13 cellular contexts compared by ENCODE assay signal in the genomic region with DNA sequence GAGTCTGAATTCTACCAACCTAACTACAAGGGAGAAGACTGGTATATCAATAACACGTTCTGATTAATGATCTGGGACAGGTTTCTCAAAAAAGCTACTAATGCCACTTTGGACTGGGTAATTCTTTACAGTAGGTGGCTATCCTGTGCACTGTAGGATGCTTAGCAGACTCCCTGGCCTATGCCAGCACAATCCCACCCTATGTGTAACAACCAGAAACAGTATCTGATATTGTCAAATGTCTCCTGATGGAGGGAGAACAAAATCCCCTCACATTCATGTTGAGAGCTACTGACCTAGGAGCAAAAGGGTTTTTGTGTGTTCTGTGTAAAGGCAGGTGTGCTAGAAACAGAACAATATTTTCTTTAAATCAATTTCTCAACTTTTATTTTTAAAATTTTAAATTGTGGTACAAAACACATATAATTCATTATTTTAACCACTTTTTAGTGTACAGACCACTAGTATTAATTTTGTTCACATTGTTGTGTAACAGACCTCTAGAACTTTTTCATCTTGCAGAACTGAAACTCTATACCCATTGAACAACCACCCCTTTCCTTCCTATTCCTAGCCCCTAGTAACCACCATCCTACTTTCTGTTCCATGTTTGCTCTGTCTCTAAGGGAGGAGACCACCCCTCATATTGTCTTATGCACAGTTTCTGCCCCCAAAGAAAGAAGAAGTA. TPM values are rescaled to one million over a fixed set of nuclear protein-coding genes. Genes with fewer than 3 reads are reported as not detected.
DNase-seq lines count a peak whose midpoint lies in the region; ATAC-seq, FAIRE-seq and TF ChIP-seq lines count a peak whose summit lies in the region.
"Had no signal": no experiment of that assay in that cellular context is flagged by ENCODE, and none has a peak within 500 bp of the region (broad histone marks: within the 10 kb centered on the region; RNA-seq: fewer than 3 reads in every experiment).

No MANE protein-coding gene starts in this region.

- POLR2A ChIA-PET in GM12878 (lab: Charles Lee) = interaction anchor here (0.6 to 1.9 kb wide), 5 partner anchors 9 to 275 kb away, joined by 3 to 5 read pairs (median 4); no protein-coding TSS in a partner anchor

- no peaks in the 10 kb centered on the region for H3K36me3 ChIP-seq in GM12878 (ENCODE audit: control insufficient read depth in 2 of 2, insufficient read depth in 2 of 2, low read length in 1 of 2)

- no peaks in the 10 kb centered on the region for H3K79me2 ChIP-seq in GM12878 (ENCODE audit: control insufficient read depth, insufficient read depth, low read length)

- H3K4me1 ChIP-seq in GM12878 (ENCODE audit: control insufficient read depth, insufficient read depth, low read length) = peaks cover 16% of the 10 kb centered on the region

- H2AFZ ChIP-seq in GM12878 (ENCODE audit: control insufficient read depth, low read depth, low read length) = no peak overlapping the region

- H3K4me3 ChIP-seq in GM12878 = no peak overlapping the region

- CTCF ChIA-PET in GM12878 (lab: Yijun Ruan, JAX) = interaction anchor here (0.7 to 4.8 kb wide), 4 partner anchors 12 to 136 kb away, joined by 3 to 22 read pairs (median 3); no protein-coding TSS in a partner anchor

- in situ Hi-C loops in GM12878 (cut with MboI) = loop anchor here (10.0 kb wide), 1 partner anchor 630 kb away; no protein-coding TSS in a partner anchor

- intact Hi-C loops in GM12878 (cut with micrococcal nuclease; ENCODE audit: unreplicated experiment) = loop anchor here (1.0 kb wide), 1 partner anchor 9 kb away; no protein-coding TSS in a partner anchor

- SMC1A ChIA-PET in GM12878 (lab: Charles Lee; ENCODE audit: uncharacterized antibody, unreplicated experiment) = interaction anchor here (0.6 to 8.2 kb wide), 6 partner anchors 11 to 993 kb away, joined by 3 to 85 read pairs (median 3); no protein-coding TSS in a partner anchor

- H4K20me1 ChIP-seq in GM12878 (ENCODE audit: control insufficient read depth, insufficient read depth) = no peaks in the 10 kb centered on the region

- TF ChIP-seq EP300 in GM12878 (IDR thresholded peaks at IDR 0.05; ENCODE audit: borderline replicate concordance in 1 of 2, control insufficient read depth in 1 of 2, low read depth in 2 of 2, low read length in 2 of 2) = 0 out of 4 replicates have a peak, but pooled peaks of 1 of the 2 experiments have one; percentile 37

- TF ChIP-seq CTCF in GM12878 (IDR thresholded peaks at IDR 0.05 in 2 of 3, conservative IDR thresholded peaks at IDR 0.05 in 1 of 3; ENCODE audit: control insufficient read depth in 2 of 3, extremely low read depth in 1 of 3, insufficient read depth in 1 of 3, low read depth in 3 of 3, low read length in 3 of 3) = no peak

- H3K27me3 ChIP-seq in GM12878 (replicated peaks in 1 of 2; ENCODE audit: control insufficient read depth in 2 of 2, insufficient read depth in 2 of 2, low read length in 1 of 2) = no peaks in the 10 kb centered on the region

- no peak overlapping the region for H3K9ac ChIP-seq in GM12878 (ENCODE audit: control insufficient read depth, insufficient read depth, low read length)

- ATAC-seq in GM19351 (IDR thresholded peaks at IDR 0.05; ENCODE audit: unreplicated experiment) (peak; percentile 64), HG03342 (IDR thresholded peaks at IDR 0.05; ENCODE audit: unreplicated experiment) (peak; percentile 83), GM12878 (peak; percentile 86), HG03039 (IDR thresholded peaks at IDR 0.05; ENCODE audit: unreplicated experiment) (no peak)
- ATAC-seq: PC-3 had no signal

- no peak overlapping the region for H3K27ac ChIP-seq in GM12878 (ENCODE audit: control insufficient read depth, insufficient read depth)
- H3K27ac ChIP-seq in substantia nigra (ENCODE audit: low read depth, low read length, poor library complexity, severe bottlenecking) = peak overlapping the region; percentile 49

- TF ChIP-seq RAD21 in GM12878 (IDR thresholded peaks at IDR 0.05; ENCODE audit: insufficient read depth, low read depth, low read length) = no peak

- 4% methylated on average over 1 of the region's 1 CpG for WGBS in GM12878 (ENCODE audit: insufficient coverage, insufficient replicate concordance, low lambda C conversion rate, missing lambda C conversion rate)

- no peaks in the 10 kb centered on the region; the same call in 2 of the 3 replicates for H3K9me3 ChIP-seq in GM12878 (replicated peaks; ENCODE audit: control insufficient read depth, insufficient read depth, low read length)

- FAIRE-seq in GM12878 (lab: Jason Lieb, UNC) = no peak
- FAIRE-seq: colon had no signal

- RAD21 ChIA-PET in GM12878 (lab: Charles Lee; ENCODE audit: unreplicated experiment) = interaction anchor here (1.4 to 3.9 kb wide), 3 partner anchors 9 to 66 kb away, joined by 4 to 20 read pairs (median 9); no protein-coding TSS in a partner anchor

- TF ChIP-seq POLR2A in GM12878 (IDR thresholded peaks at IDR 0.05; ENCODE audit: low read depth, low read length) = no peak

- no TSS peak for BruUV-seq in GM12878 (replicated peaks; lab: Mats Ljungman, UMichigan)

- DNase-seq in GM12878 (ENCODE audit: low read depth, low spot score) = peak; percentile 53
- DNase-seq in substantia nigra (lab: John Stamatoyannopoulos, UW) = no peak
- DNase-seq in NCI-H226 = no peak
- no peak for DNase-seq in activated CD8-positive, alpha-beta memory T cell treated with anti-CD3 and anti-CD28 coated beads, Interleukin-2, amount 50 U/mL, for 48 hours
- DNase-seq: kidney glomerular epithelial cell, NCI-H187 treated with DMSO at 0.1 percent for 48 hours, PC-3 had no signal

- H3K4me2 ChIP-seq in GM12878 (ENCODE audit: control insufficient read depth, insufficient read depth) = no peak overlapping the region

TF ChIP-seq in GM12878, 131 proteins besides CTCF, POLR2A, EP300 and RAD21 (continues in another document):
- no peak for TF ChIP-seq CBFB (IDR thresholded peaks at IDR 0.05; ENCODE audit: low read depth)
- TF ChIP-seq, protein P1, sequence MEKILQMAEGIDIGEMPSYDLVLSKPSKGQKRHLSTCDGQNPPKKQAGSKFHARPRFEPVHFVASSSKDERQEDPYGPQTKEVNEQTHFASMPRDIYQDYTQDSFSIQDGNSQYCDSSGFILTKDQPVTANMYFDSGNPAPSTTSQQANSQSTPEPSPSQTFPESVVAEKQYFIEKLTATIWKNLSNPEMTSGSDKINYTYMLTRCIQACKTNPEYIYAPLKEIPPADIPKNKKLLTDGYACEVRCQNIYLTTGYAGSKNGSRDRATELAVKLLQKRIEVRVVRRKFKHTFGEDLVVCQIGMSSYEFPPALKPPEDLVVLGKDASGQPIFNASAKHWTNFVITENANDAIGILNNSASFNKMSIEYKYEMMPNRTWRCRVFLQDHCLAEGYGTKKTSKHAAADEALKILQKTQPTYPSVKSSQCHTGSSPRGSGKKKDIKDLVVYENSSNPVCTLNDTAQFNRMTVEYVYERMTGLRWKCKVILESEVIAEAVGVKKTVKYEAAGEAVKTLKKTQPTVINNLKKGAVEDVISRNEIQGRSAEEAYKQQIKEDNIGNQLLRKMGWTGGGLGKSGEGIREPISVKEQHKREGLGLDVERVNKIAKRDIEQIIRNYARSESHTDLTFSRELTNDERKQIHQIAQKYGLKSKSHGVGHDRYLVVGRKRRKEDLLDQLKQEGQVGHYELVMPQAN (conservative IDR thresholded peaks at IDR 0.05) = no peak
- TF ChIP-seq IKZF2 (IDR thresholded peaks at IDR 0.05) = peak; percentile 92 to 94

RNA-seq across cellular contexts. Expression of a gene that starts 2.1 kb away (rescaled TPM):
- total RNA-seq in GM12878 (2013; cell fraction: nucleolus; rRNA removed) = 5.3 and 6.1 TPM in 2 replicates
- total RNA-seq in GM12878 (2014; rRNA removed) = 6.0 and 8.0 TPM in 2 replicates
- 9.6 and 10.1 TPM in 2 replicates for total RNA-seq in GM12878 (2014; rRNA removed; fragmentation: Illumina TruSeq; extraction: Trizol)
- 4.5 and 7.1 TPM in 2 replicates for total RNA-seq in GM12878 (2021)
- polyA plus RNA-seq in GM12878 (2011; ENCODE audit: low read depth) = 0.93 TPM
- polyA plus RNA-seq in GM12878 (2011; rRNA removed) = 30.7 and 31.9 TPM in 2 replicates
- polyA plus RNA-seq in GM12878 (2011; cell fraction: cytosol; rRNA removed) = 12.5 and 12.7 TPM in 2 replicates
- 18.5 and 29.2 TPM in 2 replicates for polyA plus RNA-seq in GM12878 (2011; cell fraction: nucleus; rRNA removed)
- polyA plus RNA-seq in GM12878 (2012) = 0.20 and 0.93 TPM in 2 replicates
- 13.8 and 27.4 TPM in 2 replicates for polyA plus RNA-seq in GM12878 (2014; fragmentation: Illumina TruSeq; extraction: Trizol)
- polyA plus RNA-seq in GM12878 (2014; fragmentation: Nextera tagmentation; extraction: Ambion mirVana) = 10 to 100 TPM; 12.2 to 12.5 TPM
- polyA plus RNA-seq in GM12878 (2014; rRNA removed) = 6.5 and 8.0 TPM in 2 replicates
- polyA plus RNA-seq in GM12878 (2016; fragmentation: Nextera tagmentation; extraction: Ambion mirVana) = 1 to 10 TPM in 1 of 2 experiments, under 1 TPM in 1; 0.75 to 1.5 TPM
- polyA minus RNA-seq in GM12878 (2011; rRNA and poly(A)+ RNA removed) = 12.5 and 14.0 TPM in 2 replicates
- 3.5 and 4.9 TPM in 2 replicates for polyA minus RNA-seq in GM12878 (2011; cell fraction: cytosol; rRNA and poly(A)+ RNA removed)
- 7.7 and 11.9 TPM in 2 replicates for polyA minus RNA-seq in GM12878 (2011; cell fraction: nucleus; rRNA and poly(A)+ RNA removed)
- total RNA-seq: fibroblast of villous mesenchyme, neural crest cell, PC-3 had no signal

RNA-seq across cellular contexts. Expression of a gene that starts 58.0 kb away (rescaled TPM):
- total RNA-seq in GM12878 (2013; cell fraction: nucleolus; rRNA removed) = 0.50 TPM in 1 of 2 replicates, not detected in the other
- total RNA-seq in GM12878 (2014; rRNA removed) = 0.38 and 0.45 TPM in 2 replicates
- 0.46 and 0.54 TPM in 2 replicates for total RNA-seq in GM12878 (2014; rRNA removed; fragmentation: Illumina TruSeq; extraction: Trizol)
- 0.72 and 0.92 TPM in 2 replicates for total RNA-seq in GM12878 (2021)
- polyA plus RNA-seq in GM12878 (2011; ENCODE audit: low read depth) = not detected
- not detected in 2 replicates for polyA plus RNA-seq in GM12878 (2011; rRNA removed)
- not detected in 2 replicates for polyA plus RNA-seq in GM12878 (2011; cell fraction: cytosol; rRNA removed)
- 0.33 and 0.72 TPM in 2 replicates for polyA plus RNA-seq in GM12878 (2011; cell fraction: nucleus; rRNA removed)
- polyA plus RNA-seq in GM12878 (2012) = 0.13 TPM in 1 of 2 replicates, not detected in the other
- 0.06 TPM in 1 of 2 replicates, not detected in the other for polyA plus RNA-seq in GM12878 (2014; fragmentation: Illumina TruSeq; extraction: Trizol)
- under 1 TPM; 0.22 to 0.45 TPM for polyA plus RNA-seq in GM12878 (2014; fragmentation: Nextera tagmentation; extraction: Ambion mirVana)
- 0.73 and 0.81 TPM in 2 replicates for polyA plus RNA-seq in GM12878 (2014; rRNA removed)
- polyA plus RNA-seq in GM12878 (2016; fragmentation: Nextera tagmentation; extraction: Ambion mirVana) = not detected
- polyA minus RNA-seq in GM12878 (2011; rRNA and poly(A)+ RNA removed) = not detected in 2 replicates
- not detected in 2 replicates for polyA minus RNA-seq in GM12878 (2011; cell fraction: cytosol; rRNA and poly(A)+ RNA removed)
- polyA minus RNA-seq in GM12878 (2011; cell fraction: nucleus; rRNA and poly(A)+ RNA removed) = 0.24 and 0.48 TPM in 2 replicates
- total RNA-seq: fibroblast of villous mesenchyme, PC-3 had no signal
